Comparison of ENCODE assay signal across 2 cellular contexts in the genomic region with DNA sequence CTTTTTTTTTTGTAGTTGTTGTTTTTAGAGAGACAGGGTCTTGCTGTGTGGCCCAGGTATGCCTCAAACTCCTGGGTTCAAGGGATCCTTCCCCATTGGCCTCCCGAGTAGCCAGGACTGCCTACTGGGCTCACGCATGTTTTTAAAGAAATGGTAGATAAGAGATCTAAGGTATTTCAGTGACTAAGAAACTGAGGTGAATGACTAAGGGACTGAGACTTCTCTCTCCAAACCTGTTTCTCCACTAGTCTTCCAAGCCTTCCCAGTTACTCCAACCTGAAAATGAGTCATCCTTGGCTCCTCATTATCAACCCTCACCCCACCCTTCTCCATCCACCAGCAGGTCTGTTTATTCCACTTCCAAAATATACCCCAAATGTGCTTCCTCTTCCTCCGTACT. TPM values are rescaled to one million over a fixed set of nuclear protein-coding genes. Genes with fewer than 3 reads are reported as not detected.
"Had no signal": no experiment of that assay in that cellular context is flagged by ENCODE, and none has a peak within 500 bp of the region (broad histone marks: within the 10 kb centered on the region; RNA-seq: fewer than 3 reads in every experiment).

No MANE protein-coding gene starts in this region.

RNA-seq across cellular contexts. Expression of a gene that starts 4.6 kb away (rescaled TPM):
- total RNA-seq: skeletal muscle tissue had no signal
- polyA plus RNA-seq: naive thymus-derived CD4-positive, alpha-beta T cell had no signal
